ENCODE assay signal across 23 cellular contexts in genomic region chr5:137279631-137280236, GRCh38.
DNase-seq lines count a peak whose midpoint lies in the region; TF ChIP-seq lines count a peak whose summit lies in the region.
"Had no signal": no experiment of that assay in that cellular context is flagged by ENCODE, and none has a peak within 500 bp of the region (broad histone marks: within the 10 kb centered on the region; RNA-seq: fewer than 3 reads in every experiment).

No MANE protein-coding gene starts in this region.

- H3K36me3 ChIP-seq in esophagus squamous epithelium: no peaks in the 10 kb centered on the region
- H3K36me3 ChIP-seq: breast epithelium, colonic mucosa, neutrophil, sigmoid colon, suprapubic skin, upper lobe of right lung had no signal

- H3K9me3 ChIP-seq in esophagus squamous epithelium: no peaks in the 10 kb centered on the region
- H3K9me3 ChIP-seq: breast epithelium, colonic mucosa, neutrophil, sigmoid colon, suprapubic skin, upper lobe of right lung had no signal

- no peak overlapping the region for H3K4me3 ChIP-seq in esophagus squamous epithelium
- H3K4me3 ChIP-seq: breast epithelium, colonic mucosa, sigmoid colon, suprapubic skin, upper lobe of right lung had no signal

- H3K4me1 ChIP-seq in esophagus squamous epithelium: no peaks in the 10 kb centered on the region
- H3K4me1 ChIP-seq: breast epithelium, colonic mucosa, suprapubic skin, upper lobe of right lung had no signal

- H3K27ac ChIP-seq in esophagus squamous epithelium: no peak overlapping the region
- H3K27ac ChIP-seq: breast epithelium, colonic mucosa, neutrophil, sigmoid colon, suprapubic skin, upper lobe of right lung had no signal

- DNase-seq in DMS153 treated with DMSO at 0.1 percent for 48 hours (lab: John Stamatoyannopoulos, UW; ENCODE audit: unreplicated experiment) (peak; percentile 33), NCI-H146 treated with DMSO at 0.1 percent for 48 hours (lab: John Stamatoyannopoulos, UW; ENCODE audit: unreplicated experiment) (peak; percentile 88), NCI-H69 (lab: John Stamatoyannopoulos, UW) (peak; percentile 98), left kidney (ENCODE audit: low read depth, low spot score) (peak; percentile 56), esophagus squamous epithelium (lab: John Stamatoyannopoulos, UW) (no peak), T1000 (lab: John Stamatoyannopoulos, UW) (no peak), GM19240 (ENCODE audit: insufficient read length, low spot score) (no peak)
- DNase-seq: activated CD8-positive, alpha-beta T cell treated with anti-CD3 and anti-CD28 coated beads, Interleukin-2, amount 10 ng/mL, durations not matched to agents 7 days and 5 days; colonic mucosa; DND-41; effector memory CD8-positive, alpha-beta T cell; H9; hippocampal formation; immature natural killer cell; mesendoderm; sigmoid colon; stimulated activated CD4-positive, alpha-beta T cell treated with anti-CD3 and anti-CD28 coated beads, Interleukin-15, amount 100 ng/mL, for 24 hours; stimulated activated naive CD4-positive, alpha-beta T cell; T-helper 1 cell; upper lobe of right lung had no signal

- TF ChIP-seq CTCF in esophagus squamous epithelium (IDR thresholded peaks at IDR 0.05): no peak

- H3K27me3 ChIP-seq in esophagus squamous epithelium: no peaks in the 10 kb centered on the region
- H3K27me3 ChIP-seq: breast epithelium, colonic mucosa, neutrophil, sigmoid colon, suprapubic skin, upper lobe of right lung had no signal

- TF ChIP-seq POLR2A in esophagus squamous epithelium (IDR thresholded peaks at IDR 0.05): no peak

- 77 to 89% methylated on average over 3 to 4 of the region's 4 CpGs for WGBS in esophagus squamous epithelium, 2 donors

- intact Hi-C loops in esophagus squamous epithelium (cut with DNase I): no loop called here

Comparison
In these comparisons a context has a peak if more than half of its experiments do, and no peak if none do; other contexts are left out.
1. DNase-seq: peak in DMS153 treated with DMSO at 0.1 percent for 48 hours (single experiment), NCI-H146 treated with DMSO at 0.1 percent for 48 hours (single experiment), NCI-H69 (single experiment) and left kidney (single experiment); none in esophagus squamous epithelium (single experiment), T1000 (single experiment) and GM19240 (single experiment).